12 cellular contexts compared by ENCODE assay signal in genomic region chr11:43969543-43969942, GRCh38. TPM values are rescaled to one million over a fixed set of nuclear protein-coding genes. Genes with fewer than 3 reads are reported as not detected.
DNase-seq lines count a peak whose midpoint lies in the region; ATAC-seq and TF ChIP-seq lines count a peak whose summit lies in the region.
"Had no signal": no experiment of that assay in that cellular context is flagged by ENCODE, and none has a peak within 500 bp of the region (broad histone marks: within the 10 kb centered on the region; RNA-seq: fewer than 3 reads in every experiment).

No MANE protein-coding gene starts in this region.

- H3K9me3 Mint-ChIP-seq in activated naive CD8-positive, alpha-beta T cell treated with anti-CD3 and anti-CD28 coated beads for 36 hours, result peaks cover 5% of the 10 kb centered on the region

- peaks cover 0 to 23% (median 5%) of the 10 kb centered on the region in 11 donors for H3K9me3 ChIP-seq in heart right ventricle

- peak overlapping the region in 3 of 10 donors; percentile 17 to 39 (median 33) for H3K27ac ChIP-seq in heart right ventricle
- H3K27ac ChIP-seq: skin epidermis had no signal

- H3K36me3 Mint-ChIP-seq in activated naive CD8-positive, alpha-beta T cell treated with anti-CD3 and anti-CD28 coated beads for 36 hours, result no peaks in the 10 kb centered on the region

- peaks cover 22% of the 10 kb centered on the region for H3K27me3 Mint-ChIP-seq in activated naive CD8-positive, alpha-beta T cell treated with anti-CD3 and anti-CD28 coated beads for 36 hours

- WGBS in heart right ventricle, 2 donors, result 6 to 10% methylated on average over 4 of the region's 4 CpGs

- H3K4me1 ChIP-seq in heart right ventricle, result peaks cover 0 to 20% (median 12%) of the 10 kb centered on the region in 9 donors

- ATAC-seq in SK-N-SH treated with all-trans-retinoic acid at 6 μM for 48 hours, result peak; percentile 47; the same call in 2 of the 3 replicates
- ATAC-seq in heart right ventricle, result peak in 7 of 8 donors; percentile 44 to 88 (median 80)
- no peak for ATAC-seq in HG03095 (IDR thresholded peaks at IDR 0.05; ENCODE audit: unreplicated experiment)
- no peak for ATAC-seq in GM19395 (IDR thresholded peaks at IDR 0.05; ENCODE audit: unreplicated experiment)
- ATAC-seq: Panc1 had no signal

- H3K4me3 Mint-ChIP-seq in activated naive CD8-positive, alpha-beta T cell treated with anti-CD3 and anti-CD28 coated beads for 36 hours, result no peak overlapping the region
- H3K4me3 Mint-ChIP-seq: naive B cell had no signal

- intact Hi-C loops in heart right ventricle (cut with DNase I), result no loop called here

- H3K36me3 ChIP-seq in heart right ventricle, result no peaks in the 10 kb centered on the region

- H3K4me3 ChIP-seq in heart right ventricle, result no peak overlapping the region
- H3K4me3 ChIP-seq: skin epidermis had no signal

- H3K27ac Mint-ChIP-seq in activated naive CD8-positive, alpha-beta T cell treated with anti-CD3 and anti-CD28 coated beads for 36 hours, result no peak overlapping the region

- DNase-seq in M059J (ENCODE audit: low read depth) (peak; percentile 32), heart right ventricle (peak; percentile 41 to 67), renal cortical epithelial cell (ENCODE audit: low read depth) (peak; percentile 11)
- no peak for DNase-seq in activated naive CD8-positive, alpha-beta T cell treated with anti-CD3 and anti-CD28 coated beads for 36 hours
- DNase-seq: activated CD8-positive, alpha-beta memory T cell treated with anti-CD3 and anti-CD28 coated beads for 24 hours; activated naive CD4-positive, alpha-beta T cell treated with anti-CD3 and anti-CD28 coated beads, Interleukin-2, amount 50 U/mL, for 16 hours; naive B cell had no signal

- no peaks in the 10 kb centered on the region for H3K27me3 ChIP-seq in heart right ventricle

- no peak for TF ChIP-seq CTCF in heart right ventricle (IDR thresholded peaks at IDR 0.05)

- H3K4me1 Mint-ChIP-seq in activated naive CD8-positive, alpha-beta T cell treated with anti-CD3 and anti-CD28 coated beads for 36 hours, result no peaks in the 10 kb centered on the region
- H3K4me1 Mint-ChIP-seq: naive B cell had no signal

TF ChIP-seq in SK-N-SH treated with all-trans-retinoic acid at 6 μM for 48 hours, 23 proteins besides CTCF, POLR2A, EP300 and RAD21:
- TF ChIP-seq POU6F1 (CRISPR knock-in tag; IDR thresholded peaks at IDR 0.05; ENCODE audit: borderline replicate concordance, low read depth), result no peak
- no peak for TF ChIP-seq ZNF8 (CRISPR knock-in tag; IDR thresholded peaks at IDR 0.05)
- no peak for TF ChIP-seq ZFP3 (CRISPR knock-in tag; IDR thresholded peaks at IDR 0.05)
- TF ChIP-seq ARNTL (CRISPR knock-in tag; IDR thresholded peaks at IDR 0.05; ENCODE audit: borderline replicate concordance, low read depth), result no peak
- no peak for TF ChIP-seq PPARA (CRISPR knock-in tag; IDR thresholded peaks at IDR 0.05; ENCODE audit: borderline replicate concordance)
- no peak for TF ChIP-seq CSRNP3 (CRISPR knock-in tag; IDR thresholded peaks at IDR 0.05)
- no peak for TF ChIP-seq SNAI2 (CRISPR knock-in tag; IDR thresholded peaks at IDR 0.05)
- no peak for TF ChIP-seq BACH2 (CRISPR knock-in tag; IDR thresholded peaks at IDR 0.05; ENCODE audit: borderline replicate concordance)
- no peak for TF ChIP-seq TSHZ2 (CRISPR knock-in tag; IDR thresholded peaks at IDR 0.05)
- TF ChIP-seq ISL1 (CRISPR knock-in tag; IDR thresholded peaks at IDR 0.05), result no peak
- no peak for TF ChIP-seq ZFP30 (CRISPR knock-in tag; IDR thresholded peaks at IDR 0.05)
- TF ChIP-seq ESRRG (CRISPR knock-in tag; IDR thresholded peaks at IDR 0.05), result no peak

RNA-seq across cellular contexts. Expression of gene C11orf96, which starts 27.1 kb away (rescaled TPM):
- total RNA-seq in M059J (2014; rRNA removed; shearing (Covaris generic)), result 1.6 and 5.3 TPM in 2 replicates
- total RNA-seq in heart right ventricle (10 to 100 TPM in 8 of 10 donors, 1 to 10 TPM in 2; 8.4 to 64.9 (median 25.7) TPM), renal cortical epithelial cell (0.85 and 0.87 TPM in 2 replicates)
- 10 to 100 TPM; 24.1 to 37.7 TPM for polyA plus RNA-seq in heart right ventricle
- total RNA-seq in activated naive CD8-positive, alpha-beta T cell treated with anti-CD3 and anti-CD28 coated beads for 36 hours, result under 1 TPM; 0.34 to 0.56 TPM

Comparison
In these comparisons a context has a peak if more than half of its experiments do, and no peak if none do; other contexts are left out.
1. ATAC-seq: peak in SK-N-SH treated with all-trans-retinoic acid at 6 μM for 48 hours (single experiment) and heart right ventricle (7 of 8); none in HG03095 (single experiment) and GM19395 (single experiment).